ENCODE assay signal across 8 cellular contexts in the genomic region with DNA sequence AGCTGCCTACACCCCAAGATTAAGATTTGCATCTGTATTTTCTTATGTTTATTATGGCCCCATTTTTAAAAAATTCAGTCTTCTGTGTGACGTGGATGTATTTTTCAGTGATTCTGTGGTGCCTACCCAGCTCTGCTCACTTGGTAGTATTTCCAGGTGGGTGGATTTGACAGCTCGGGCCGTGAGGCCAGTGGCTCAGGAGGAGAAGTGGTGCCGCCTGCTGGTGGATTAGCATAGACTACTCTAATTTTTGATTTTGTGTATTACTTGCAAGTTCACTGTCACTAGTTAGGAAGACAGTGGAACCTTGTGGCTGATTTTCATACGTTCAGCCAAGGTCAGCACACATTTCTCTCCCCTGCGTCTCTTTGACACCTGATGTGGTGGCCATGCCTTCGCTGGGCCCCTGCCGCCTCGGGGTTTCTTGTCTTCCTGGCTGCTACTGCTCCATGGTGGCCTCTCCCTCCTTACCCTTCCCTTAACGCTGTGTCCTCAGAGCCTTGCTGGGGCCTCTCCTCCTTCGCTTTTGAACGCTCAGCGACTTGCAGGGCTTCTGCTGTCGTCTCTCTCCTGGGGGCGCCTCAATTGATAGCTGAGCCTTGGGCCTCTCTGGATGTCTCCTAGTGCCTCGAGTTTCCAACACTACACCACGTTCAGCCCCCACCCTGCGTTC.
DNase-seq lines count a peak whose midpoint lies in the region; ATAC-seq and TF ChIP-seq lines count a peak whose summit lies in the region.

No MANE protein-coding gene starts in this region.

- peak; percentile 69 to 89 (median 86) for DNase-seq in CD8-positive, alpha-beta T cell
- DNase-seq in HEK293T (ENCODE audit: extremely low spot score): peak; percentile 74
- DNase-seq in NCI-H446 (lab: John Stamatoyannopoulos, UW): peak; percentile 47 to 76
- DNase-seq in activated CD4-positive, alpha-beta T cell treated with anti-CD3 and anti-CD28 coated beads for 24 hours (ENCODE audit: low read depth in 2 of 2): peak; percentile 74 to 76
- peak; percentile 78 for DNase-seq in central memory CD4-positive, alpha-beta T cell
- DNase-seq in left colon: peak; percentile 81 to 88
- peak; percentile 84 for DNase-seq in stimulated activated CD4-positive, alpha-beta T cell treated with anti-CD3 and anti-CD28 coated beads, Interleukin-4, amount 100 ng/mL, for 1 hour

- peak; percentile 87 for TF ChIP-seq CTCF in CD8-positive, alpha-beta T cell (IDR thresholded peaks at IDR 0.05)

- no peak overlapping the region for H3K27ac ChIP-seq in CD8-positive, alpha-beta T cell (ENCODE audit: low read depth, low read length)

- CTCF ChIA-PET in CD8-positive, alpha-beta T cell (lab: Charles Lee): interaction anchor here (0.6 to 37.8 kb wide), 34 partner anchors 9 to 606 kb away, joined by 3 to 847 read pairs (median 5); no protein-coding TSS in a partner anchor
- CTCF ChIA-PET in HEK293T (lab: Yijun Ruan, JAX): interaction anchor here (0.6 to 1.2 kb wide), 2 partner anchors 9 to 39 kb away, joined by 4 read pairs; no protein-coding TSS in a partner anchor

- peaks cover 60% of the 10 kb centered on the region for H3K36me3 ChIP-seq in CD8-positive, alpha-beta T cell (ENCODE audit: insufficient read depth, low read length)

- no peak overlapping the region for H3K4me3 Mint-ChIP-seq in CD8-positive, alpha-beta T cell

- H3K4me1 Mint-ChIP-seq in CD8-positive, alpha-beta T cell (ENCODE audit: low read depth): peaks cover 34% of the 10 kb centered on the region

- no peaks in the 10 kb centered on the region for H3K27me3 ChIP-seq in CD8-positive, alpha-beta T cell (ENCODE audit: insufficient read depth, low read length)

- H3K9me3 ChIP-seq in CD8-positive, alpha-beta T cell (ENCODE audit: low read length): no peaks in the 10 kb centered on the region

- no peaks in the 10 kb centered on the region for H3K27me3 Mint-ChIP-seq in CD8-positive, alpha-beta T cell (ENCODE audit: low read depth)

- H3K9me3 Mint-ChIP-seq in CD8-positive, alpha-beta T cell: no peaks in the 10 kb centered on the region

- intact Hi-C loops in CD8-positive, alpha-beta T cell (cut with DNase I, micrococcal nuclease): loop anchor here (1.0 to 5.0 kb wide), 7 partner anchors 21 to 682 kb away; a partner anchor contains a TSS
- intact Hi-C loops in left colon (cut with DNase I, micrococcal nuclease): loop anchor here in 1 of 2 donors (5.0 kb wide), 1 partner anchor 91 kb away; a partner anchor contains a TSS

- peak overlapping the region; percentile 69 for H3K27ac Mint-ChIP-seq in CD8-positive, alpha-beta T cell

- peaks cover 14% of the 10 kb centered on the region for H3K4me1 ChIP-seq in CD8-positive, alpha-beta T cell (ENCODE audit: insufficient read depth, low read length)

- H3K36me3 Mint-ChIP-seq in CD8-positive, alpha-beta T cell: peaks cover 90% of the 10 kb centered on the region

- POLR2A ChIA-PET in CD8-positive, alpha-beta T cell (lab: Charles Lee): interaction anchor here (0.7 to 2.6 kb wide), 13 partner anchors 15 to 176 kb away, joined by 3 to 8 read pairs (median 5); no protein-coding TSS in a partner anchor
- POLR2A ChIA-PET in HEK293T (lab: Yijun Ruan, JAX): no interaction called here

- H3K4me3 ChIP-seq in CD8-positive, alpha-beta T cell (ENCODE audit: low read depth, low read length): no peak overlapping the region

- peak; percentile 99 for ATAC-seq in CD8-positive, alpha-beta T cell
- ATAC-seq in left colon: peak; percentile 81
- ATAC-seq in GM19035 (IDR thresholded peaks at IDR 0.05; ENCODE audit: unreplicated experiment): no peak

TF ChIP-seq in HEK293T, 16 proteins besides CTCF, POLR2A, EP300 and RAD21:
- TF ChIP-seq, protein P1, sequence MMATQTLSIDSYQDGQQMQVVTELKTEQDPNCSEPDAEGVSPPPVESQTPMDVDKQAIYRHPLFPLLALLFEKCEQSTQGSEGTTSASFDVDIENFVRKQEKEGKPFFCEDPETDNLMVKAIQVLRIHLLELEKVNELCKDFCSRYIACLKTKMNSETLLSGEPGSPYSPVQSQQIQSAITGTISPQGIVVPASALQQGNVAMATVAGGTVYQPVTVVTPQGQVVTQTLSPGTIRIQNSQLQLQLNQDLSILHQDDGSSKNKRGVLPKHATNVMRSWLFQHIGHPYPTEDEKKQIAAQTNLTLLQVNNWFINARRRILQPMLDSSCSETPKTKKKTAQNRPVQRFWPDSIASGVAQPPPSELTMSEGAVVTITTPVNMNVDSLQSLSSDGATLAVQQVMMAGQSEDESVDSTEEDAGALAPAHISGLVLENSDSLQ (IDR thresholded peaks at IDR 0.05): no peak
- TF ChIP-seq SP1 (IDR thresholded peaks at IDR 0.05) (no peak), CTBP1 (IDR thresholded peaks at IDR 0.05; ENCODE audit: borderline replicate concordance) (no peak), ARNT (IDR thresholded peaks at IDR 0.05) (no peak), L3MBTL2 (conservative IDR thresholded peaks at IDR 0.05) (no peak), FOXM1 (IDR thresholded peaks at IDR 0.05; ENCODE audit: borderline replicate concordance) (no peak), LEF1 (IDR thresholded peaks at IDR 0.05; ENCODE audit: borderline replicate concordance) (no peak)
